ENCODE assay signal across 22 cellular contexts in genomic region chr1:14758962-14759361, GRCh38.
DNase-seq lines count a peak whose midpoint lies in the region; ATAC-seq and TF ChIP-seq lines count a peak whose summit lies in the region.
"Had no signal": no experiment of that assay in that cellular context is flagged by ENCODE, and none has a peak within 500 bp of the region (broad histone marks: within the 10 kb centered on the region; RNA-seq: fewer than 3 reads in every experiment).

No MANE protein-coding gene starts in this region.

- 43% methylated on average over 9 of the region's 9 CpGs for WGBS in esophagus, 2 donors

- peaks cover 5% of the 10 kb centered on the region; the same call in 1 of the 2 replicates for H3K79me2 ChIP-seq in GM23338 (replicated peaks; ENCODE audit: insufficient read depth)

- DNase-seq in GM23338 (ENCODE audit: low spot score) (peak; percentile 57), WTC11 (ENCODE audit: low spot score) (no peak), mesothelial cell of epicardium (ENCODE audit: low spot score in 2 of 2, unreplicated experiment in 2 of 2) (no peak), dedifferentiated amniotic fluid mesenchymal stem cell (ENCODE audit: extremely low spot score) (no peak)
- no peak for DNase-seq in stimulated activated CD4-positive, alpha-beta T cell treated with anti-CD3 and anti-CD28 coated beads, Interleukin-15, amount 100 ng/mL, for 24 hours
- DNase-seq in activated CD4-positive, CD25-positive, alpha-beta regulatory T cell treated with anti-CD3 and anti-CD28 coated beads, Interleukin-2, amount 50 U/mL, for 72 hours: no peak
- DNase-seq: Calu3, DMS79 treated with DMSO at 0.1 percent for 48 hours, GF-D8, GOT3, Kasumi-1, NCI-H2029, NCI-H446, NCI-H524 treated with DMSO at 0.1 percent for 48 hours, NCI-H774, Right ventricle myocardium superior, RPMI8226 had no signal

- H3K4me1 Mint-ChIP-seq in GM23338: peaks cover 46% of the 10 kb centered on the region
- H3K4me1 Mint-ChIP-seq in WTC11: peaks cover 72% of the 10 kb centered on the region
- peaks cover 56% of the 10 kb centered on the region for H3K4me1 Mint-ChIP-seq in mesothelial cell of epicardium

- CTCF ChIA-PET in WTC11 (lab: Charles Lee): interaction anchor here (0.8 to 4.3 kb wide), 2 partner anchors 18 to 19 kb away, joined by 4 to 25 read pairs; no protein-coding TSS in a partner anchor

- no peaks in the 10 kb centered on the region for H4K20me1 ChIP-seq in GM23338 (replicated peaks; ENCODE audit: insufficient read depth)

- no peaks in the 10 kb centered on the region for H3K9me2 ChIP-seq in GM23338 (ENCODE audit: insufficient read depth)

- TF ChIP-seq CTCF in GM23338 (conservative IDR thresholded peaks at IDR 0.05; ENCODE audit: low read depth in 2 of 2): no peak
- TF ChIP-seq CTCF in WTC11 (IDR thresholded peaks at IDR 0.05): no peak
- TF ChIP-seq CTCF in mesothelial cell of epicardium (IDR thresholded peaks at IDR 0.05; ENCODE audit: unreplicated experiment): no peak

- ATAC-seq in GM23338 (peak; percentile 60), WTC11 (no peak; the same call in 1 of the 2 replicates), GM18511 (IDR thresholded peaks at IDR 0.05; ENCODE audit: unreplicated experiment) (no peak)
- ATAC-seq: HCT116, HepG2 had no signal

- no peaks in the 10 kb centered on the region for H3F3A ChIP-seq in GM23338 (replicated peaks; ENCODE audit: low read depth)

- H3K36me3 ChIP-seq in GM23338 (ENCODE audit: insufficient read depth) (no peaks in the 10 kb centered on the region), esophagus (ENCODE audit: control insufficient read depth in 2 of 2, insufficient read depth in 2 of 2, low read length in 1 of 2) (no peaks in the 10 kb centered on the region)
- H3K36me3 ChIP-seq: SJSA1 had no signal

- H3K4me3 ChIP-seq in GM23338 (no peak overlapping the region; the same call in 1 of the 2 replicates), esophagus (ENCODE audit: low read depth in 1 of 2, low read length in 2 of 2) (no peak overlapping the region)
- H3K4me3 ChIP-seq: SJSA1 had no signal

- H3K9me3 Mint-ChIP-seq in GM23338 (no peaks in the 10 kb centered on the region; the same call in 1 of the 3 replicates), WTC11 (peaks cover 1% of the 10 kb centered on the region), mesothelial cell of epicardium (peaks cover 1% of the 10 kb centered on the region)

- H3K9me3 ChIP-seq in esophagus (ENCODE audit: control insufficient read depth in 2 of 2, insufficient read depth in 1 of 2, low read depth in 1 of 2, low read length in 1 of 2): no peaks in the 10 kb centered on the region
- H3K9me3 ChIP-seq: SJSA1 had no signal

- H3K27me3 ChIP-seq in GM23338 (ENCODE audit: insufficient read depth) (no peaks in the 10 kb centered on the region), esophagus (ENCODE audit: control insufficient read depth in 1 of 2, insufficient read depth in 2 of 2, low read length in 2 of 2) (no peaks in the 10 kb centered on the region)
- H3K27me3 ChIP-seq: SJSA1 had no signal

- H3K27me3 Mint-ChIP-seq in GM23338 (ENCODE audit: insufficient read depth, low read depth, poor library complexity) (peaks cover 16% of the 10 kb centered on the region), WTC11 (ENCODE audit: low read depth) (no peaks in the 10 kb centered on the region), mesothelial cell of epicardium (ENCODE audit: low read depth) (no peaks in the 10 kb centered on the region)

- no peak overlapping the region for H3K27ac Mint-ChIP-seq in GM23338
- peak overlapping the region; percentile 1; the same call in 1 of the 2 replicates for H3K27ac Mint-ChIP-seq in WTC11
- H3K27ac Mint-ChIP-seq in mesothelial cell of epicardium: peak overlapping the region; percentile 54

- H3K4me1 ChIP-seq in GM23338 (ENCODE audit: insufficient read depth) (peaks cover 42% of the 10 kb centered on the region), esophagus (ENCODE audit: control insufficient read depth in 2 of 2, insufficient read depth in 2 of 2, low read length in 1 of 2) (peaks cover 2 to 13% of the 10 kb centered on the region in 2 donors)
- H3K4me1 ChIP-seq: SJSA1 had no signal

- H3K27ac ChIP-seq in GM23338 (ENCODE audit: low read depth): no peak overlapping the region
- peak overlapping the region; percentile 28 to 56 for H3K27ac ChIP-seq in esophagus (ENCODE audit: low read depth in 2 of 2, low read length in 1 of 2)
- H3K27ac ChIP-seq: SJSA1 had no signal

- H3K4me2 ChIP-seq in GM23338: peak overlapping the region; percentile 52; the same call in 1 of the 2 replicates

- H3K36me3 Mint-ChIP-seq in GM23338 (ENCODE audit: low read depth) (no peaks in the 10 kb centered on the region), WTC11 (no peaks in the 10 kb centered on the region), mesothelial cell of epicardium (peaks cover 2% of the 10 kb centered on the region)

- POLR2A ChIA-PET in WTC11 (lab: Charles Lee): no interaction called here

- no peak overlapping the region for H2AFZ ChIP-seq in GM23338

- H3K4me3 Mint-ChIP-seq in GM23338 (no peak overlapping the region; the same call in 2 of the 3 replicates), WTC11 (no peak overlapping the region), mesothelial cell of epicardium (no peak overlapping the region)

TF ChIP-seq in WTC11, 78 proteins besides CTCF, POLR2A, EP300 and RAD21:
- TF ChIP-seq ZNF263 (CRISPR knock-in tag; IDR thresholded peaks at IDR 0.05; ENCODE audit: low read depth): no peak
